1 cellular context compared by ENCODE assay signal in genomic region chr16:82169861-82170845, GRCh38.
TF ChIP-seq lines count a peak whose summit lies in the region.

Gene MPHOSPH6 (minus strand): TSS chr16:82170224. CDS start chr16:82170175, 49 bp downstream.

TF ChIP-seq in IMR-90, 13 proteins besides CTCF, POLR2A, EP300 and RAD21 (continued from another document):
- TF ChIP-seq ELK1 (IDR thresholded peaks at IDR 0.05; ENCODE audit: borderline replicate concordance, low read depth, low read length), result no peak
- no peak for TF ChIP-seq FOS (IDR thresholded peaks at IDR 0.05; ENCODE audit: low read depth, low read length)
- peak; percentile 16; the same call in 1 of the 2 replicates for TF ChIP-seq BHLHE40 (IDR thresholded peaks at IDR 0.05; ENCODE audit: low read depth, low read length)
- no peak for TF ChIP-seq CHD1 (IDR thresholded peaks at IDR 0.05; ENCODE audit: low read depth, low read length)
- TF ChIP-seq MAFK (IDR thresholded peaks at IDR 0.05; ENCODE audit: low read depth, low read length), result no peak
- TF ChIP-seq RFX5 (IDR thresholded peaks at IDR 0.05; ENCODE audit: low read depth, low read length), result no peak
- TF ChIP-seq RCOR1 (IDR thresholded peaks at IDR 0.05; ENCODE audit: insufficient replicate concordance, low read length), result no peak
